ENCODE assay signal across 8 cellular contexts in the genomic region with DNA sequence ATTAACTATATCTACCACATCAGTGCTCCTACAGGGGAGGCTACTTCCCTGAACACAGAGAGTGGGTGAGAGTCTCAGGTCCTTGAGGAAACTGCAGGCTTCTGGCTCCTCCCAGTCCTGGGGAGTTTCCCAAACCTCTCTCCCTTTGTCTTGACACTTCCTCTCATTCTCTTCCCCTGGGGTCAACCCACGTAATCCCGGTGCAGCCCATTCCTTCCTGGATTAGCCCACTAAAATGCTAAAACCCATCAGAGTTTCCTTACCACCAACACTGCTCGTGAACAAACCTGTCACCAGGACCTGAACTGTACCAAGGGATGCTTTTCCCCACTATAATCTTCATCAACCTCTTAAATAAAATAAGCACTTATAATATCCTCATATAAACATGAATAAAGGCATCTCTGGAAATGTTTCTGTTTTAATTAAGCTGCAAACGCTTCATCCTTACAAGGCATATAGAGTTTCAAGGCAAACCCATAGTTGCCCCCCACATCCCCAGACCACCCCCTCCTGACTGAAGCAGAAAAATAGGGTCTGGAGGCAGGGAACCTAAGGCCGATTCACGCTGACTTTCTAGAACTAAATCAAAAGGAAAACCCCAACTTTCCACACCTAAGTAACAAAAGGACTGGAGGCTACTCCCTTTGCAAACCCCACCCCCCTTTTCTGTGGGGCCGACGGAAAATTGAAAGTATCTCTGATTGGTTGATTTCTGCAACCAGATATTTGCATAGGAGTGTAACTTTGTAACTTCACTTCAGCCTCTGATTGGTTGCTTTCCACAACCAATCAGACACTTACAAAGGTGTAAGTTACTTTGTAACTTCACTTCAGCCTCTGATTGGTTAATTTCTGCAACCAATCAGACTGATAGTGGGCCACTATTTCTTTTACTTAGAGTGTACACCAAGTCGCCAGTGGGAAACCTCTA. TPM values are rescaled to one million over a fixed set of nuclear protein-coding genes. Genes with fewer than 3 reads are reported as not detected.
DNase-seq lines count a peak whose midpoint lies in the region; ATAC-seq and TF ChIP-seq lines count a peak whose summit lies in the region.

No MANE protein-coding gene starts in this region.

- peak overlapping the region; percentile 71 to 94 (median 85) for H3K27ac ChIP-seq in heart left ventricle

- POLR2A ChIA-PET in activated CD4-positive, alpha-beta memory T cell treated with anti-CD3 and anti-CD28 coated beads, Interleukin-2, amount 10 ng/mL, durations not matched to agents 7 days and 5 days (lab: Charles Lee): interaction anchor here (1.5 to 9.3 kb wide), 13 partner anchors 12 to 465 kb away, joined by 5 to 210 read pairs (median 12); partner anchors contain the start of genes KCMF1, SUCLG1, TGOLN2 and TMSB10

- no peaks in the 10 kb centered on the region for H3K27me3 Mint-ChIP-seq in activated CD4-positive, alpha-beta memory T cell treated with anti-CD3 and anti-CD28 coated beads, Interleukin-2, amount 10 ng/mL, durations not matched to agents 7 days and 5 days
- no peaks in the 10 kb centered on the region for H3K27me3 Mint-ChIP-seq in stimulated activated naive CD8-positive, alpha-beta T cell treated with anti-CD3 and anti-CD28 coated beads, Interleukin-15, amount 100 ng/mL, for 72 hours
- peaks cover 4% of the 10 kb centered on the region for H3K27me3 Mint-ChIP-seq in mesothelial cell of epicardium (ENCODE audit: low read depth)

- no peaks in the 10 kb centered on the region for H3K9me3 Mint-ChIP-seq in activated CD4-positive, alpha-beta memory T cell treated with anti-CD3 and anti-CD28 coated beads, Interleukin-2, amount 10 ng/mL, durations not matched to agents 7 days and 5 days
- no peaks in the 10 kb centered on the region for H3K9me3 Mint-ChIP-seq in stimulated activated naive CD8-positive, alpha-beta T cell treated with anti-CD3 and anti-CD28 coated beads, Interleukin-15, amount 100 ng/mL, for 72 hours
- H3K9me3 Mint-ChIP-seq in mesothelial cell of epicardium: no peaks in the 10 kb centered on the region

- H3K27ac Mint-ChIP-seq in activated CD4-positive, alpha-beta memory T cell treated with anti-CD3 and anti-CD28 coated beads, Interleukin-2, amount 10 ng/mL, durations not matched to agents 7 days and 5 days: peak overlapping the region; percentile 78
- H3K27ac Mint-ChIP-seq in stimulated activated naive CD8-positive, alpha-beta T cell treated with anti-CD3 and anti-CD28 coated beads, Interleukin-15, amount 100 ng/mL, for 72 hours: peak overlapping the region; percentile 2 to 96
- H3K27ac Mint-ChIP-seq in mesothelial cell of epicardium: no peak overlapping the region

- ATAC-seq in heart left ventricle: peak; percentile 37 to 80 (median 58)
- peak; percentile 39 for ATAC-seq in stimulated activated naive CD8-positive, alpha-beta T cell treated with anti-CD3 and anti-CD28 coated beads, Interleukin-15, amount 100 ng/mL, for 72 hours

- TF ChIP-seq CTCF in heart left ventricle (IDR thresholded peaks at IDR 0.05) (no peak), mesothelial cell of epicardium (IDR thresholded peaks at IDR 0.05; ENCODE audit: unreplicated experiment) (no peak)

- CTCF ChIA-PET in activated CD4-positive, alpha-beta memory T cell treated with anti-CD3 and anti-CD28 coated beads, Interleukin-2, amount 10 ng/mL, durations not matched to agents 7 days and 5 days (lab: Charles Lee): interaction anchor here (0.6 to 4.5 kb wide), 29 partner anchors 7 to 465 kb away, joined by 3 to 105 read pairs (median 14); partner anchors contain the start of genes KCMF1, SUCLG1, TMSB10 and TRABD2A

- peak in 1 of 2 donors; percentile 18 for TF ChIP-seq POLR2A in heart left ventricle (IDR thresholded peaks at IDR 0.05)

- no peaks in the 10 kb centered on the region for H3K27me3 ChIP-seq in heart left ventricle

- WGBS in heart left ventricle, 4 donors: 53 to 66% (median 61%) methylated on average over 9 of the region's 9 CpGs

- no peaks in the 10 kb centered on the region for H3K36me3 ChIP-seq in heart left ventricle

- peaks cover 47% of the 10 kb centered on the region for H3K4me1 Mint-ChIP-seq in activated CD4-positive, alpha-beta memory T cell treated with anti-CD3 and anti-CD28 coated beads, Interleukin-2, amount 10 ng/mL, durations not matched to agents 7 days and 5 days
- H3K4me1 Mint-ChIP-seq in stimulated activated naive CD8-positive, alpha-beta T cell treated with anti-CD3 and anti-CD28 coated beads, Interleukin-15, amount 100 ng/mL, for 72 hours: peaks cover 62% of the 10 kb centered on the region
- H3K4me1 Mint-ChIP-seq in mesothelial cell of epicardium: peaks cover 23% of the 10 kb centered on the region

- H3K4me3 ChIP-seq in heart left ventricle: peak overlapping the region in 8 of 12 donors; percentile 12 to 45 (median 35)

- H3K4me3 Mint-ChIP-seq in activated CD4-positive, alpha-beta memory T cell treated with anti-CD3 and anti-CD28 coated beads, Interleukin-2, amount 10 ng/mL, durations not matched to agents 7 days and 5 days: peak overlapping the region; percentile 82
- peak overlapping the region; percentile 75 to 94 for H3K4me3 Mint-ChIP-seq in stimulated activated naive CD8-positive, alpha-beta T cell treated with anti-CD3 and anti-CD28 coated beads, Interleukin-15, amount 100 ng/mL, for 72 hours
- no peak overlapping the region for H3K4me3 Mint-ChIP-seq in mesothelial cell of epicardium

- peaks cover 6% of the 10 kb centered on the region for H3K36me3 Mint-ChIP-seq in activated CD4-positive, alpha-beta memory T cell treated with anti-CD3 and anti-CD28 coated beads, Interleukin-2, amount 10 ng/mL, durations not matched to agents 7 days and 5 days (ENCODE audit: low read depth)
- no peaks in the 10 kb centered on the region for H3K36me3 Mint-ChIP-seq in mesothelial cell of epicardium

- H3K9me3 ChIP-seq in heart left ventricle: no peaks in the 10 kb centered on the region

- intact Hi-C loops in heart left ventricle (cut with DNase I): loop anchor here in 9 of 10 donors (1.0 to 10.0 kb wide), 11 partner anchors 18 to 432 kb away; partner anchors contain the start of genes TMSB10 (in 2 of the 9) and TRABD2A (in 2 of the 9)

- DNase-seq in NCI-H82 (lab: John Stamatoyannopoulos, UW) (peak; percentile 17), NCI-H82 treated with DMSO at 0.1 percent for 48 hours (lab: John Stamatoyannopoulos, UW; ENCODE audit: unreplicated experiment) (no peak), HK-2 (ENCODE audit: unreplicated experiment) (peak; percentile 71), heart left ventricle (peak in 4 of 5 donors; percentile 44 to 81 (median 74)), SIG-M5 (lab: John Stamatoyannopoulos, UW) (no peak), mesothelial cell of epicardium (ENCODE audit: low spot score in 2 of 2, unreplicated experiment in 2 of 2) (no peak)
- DNase-seq in activated CD4-positive, alpha-beta memory T cell treated with anti-CD3 and anti-CD28 coated beads, Interleukin-2, amount 10 ng/mL, durations not matched to agents 7 days and 5 days: peak; percentile 85
- DNase-seq in stimulated activated naive CD8-positive, alpha-beta T cell treated with anti-CD3 and anti-CD28 coated beads, Interleukin-15, amount 100 ng/mL, for 72 hours: peak; percentile 60 to 82

- peaks cover 7 to 49% (median 25%) of the 10 kb centered on the region in 12 donors for H3K4me1 ChIP-seq in heart left ventricle

RNA-seq across cellular contexts. Expression of gene TMSB10, which starts 19.0 kb away (rescaled TPM):
- 1,000 to 10,000 TPM; 5,686 to 5,768 TPM for total RNA-seq in activated CD4-positive, alpha-beta memory T cell treated with anti-CD3 and anti-CD28 coated beads, Interleukin-2, amount 10 ng/mL, durations not matched to agents 7 days and 5 days
- total RNA-seq in heart left ventricle (1,000 to 10,000 TPM in 3 of 9 donors, 100 to 1,000 TPM in 6; 288 to 3,094 (median 492) TPM), mesothelial cell of epicardium (1,288 to 1,313 TPM (median 1,289 TPM) in 3 replicates)
- 1,000 to 10,000 TPM in 1 of 2 donors, 100 to 1,000 TPM in 1; 893 to 1,015 TPM for polyA plus RNA-seq in heart left ventricle

RNA-seq across cellular contexts. Expression of gene TRABD2A, which starts 43.6 kb away (rescaled TPM):
- total RNA-seq in activated CD4-positive, alpha-beta memory T cell treated with anti-CD3 and anti-CD28 coated beads, Interleukin-2, amount 10 ng/mL, durations not matched to agents 7 days and 5 days: 10 to 100 TPM; 35.9 to 38.3 TPM
- total RNA-seq in heart left ventricle (1 to 10 TPM in 4 of 9 donors, under 1 TPM in 4, not detected in 1; 0.42 to 3.9 (median 1.2) TPM), mesothelial cell of epicardium (0.45 to 0.55 TPM (median 0.45 TPM) in 3 replicates)
- polyA plus RNA-seq in heart left ventricle: 1 to 10 TPM in 1 of 2 donors, under 1 TPM in 1; 0.85 to 1.1 TPM

RNA-seq across cellular contexts. Expression of gene KCMF1, which starts 46.5 kb away (rescaled TPM):
- 10 to 100 TPM; 87.0 to 92.9 TPM for total RNA-seq in activated CD4-positive, alpha-beta memory T cell treated with anti-CD3 and anti-CD28 coated beads, Interleukin-2, amount 10 ng/mL, durations not matched to agents 7 days and 5 days
- total RNA-seq in heart left ventricle: 100 to 1,000 TPM in 1 of 9 donors, 10 to 100 TPM in 8; 58.9 to 104 (median 85.2) TPM
- polyA plus RNA-seq in heart left ventricle: 10 to 100 TPM; 10.9 to 59.9 TPM
- 62.2 to 63.9 TPM (median 63.5 TPM) in 3 replicates for total RNA-seq in mesothelial cell of epicardium

Comparison
In these comparisons a context has a peak if more than half of its experiments do, and no peak if none do; other contexts are left out.
1. DNase-seq: peak in NCI-H82 (single experiment), HK-2 (single experiment), activated CD4-positive, alpha-beta memory T cell treated with anti-CD3 and anti-CD28 coated beads, Interleukin-2, amount 10 ng/mL, durations not matched to agents 7 days and 5 days (single experiment), heart left ventricle (4 of 5) and stimulated activated naive CD8-positive, alpha-beta T cell treated with anti-CD3 and anti-CD28 coated beads, Interleukin-15, amount 100 ng/mL, for 72 hours (2 of 2); none in NCI-H82 treated with DMSO at 0.1 percent for 48 hours (single experiment), SIG-M5 (single experiment) and mesothelial cell of epicardium (0 of 2).
2. RNA of gene TRABD2A, which starts 43.6 kb away (total RNA-seq): 35.9 to 38.3 TPM in activated CD4-positive, alpha-beta memory T cell treated with anti-CD3 and anti-CD28 coated beads, Interleukin-2, amount 10 ng/mL, durations not matched to agents 7 days and 5 days; 0.42 to 3.9 TPM in heart left ventricle and 0.45 to 0.55 TPM in mesothelial cell of epicardium; every median in the first group is over 4 times any median in the second.